27 cellular contexts compared by ENCODE assay signal in genomic region chr14:31766315-31766892, GRCh38.
"Had no signal": no experiment of that assay in that cellular context is flagged by ENCODE, and none has a peak within 500 bp of the region (broad histone marks: within the 10 kb centered on the region; RNA-seq: fewer than 3 reads in every experiment).

No MANE protein-coding gene starts in this region.

- H3K27ac ChIP-seq: stomach, suprapubic skin, testis, thoracic aorta, thyroid gland, tibial artery, tibial nerve, transverse colon, upper lobe of left lung, upper lobe of right lung, uterus, vagina had no signal

- H3K9me3 ChIP-seq: stomach, suprapubic skin, testis, thoracic aorta, thyroid gland, tibial artery, tibial nerve, transverse colon, upper lobe of left lung, upper lobe of right lung, uterus, vagina had no signal

- H3K36me3 ChIP-seq: stomach, suprapubic skin, thoracic aorta, thyroid gland, tibial artery, tibial nerve, transverse colon, upper lobe of left lung, upper lobe of right lung, uterus, vagina had no signal

- H3K4me3 ChIP-seq: stomach, suprapubic skin, testis, thoracic aorta, thyroid gland, tibial artery, tibial nerve, transverse colon, upper lobe of left lung, upper lobe of right lung, uterus, vagina had no signal

- H3K4me1 ChIP-seq: stomach, suprapubic skin, thyroid gland, tibial artery, upper lobe of left lung, upper lobe of right lung, uterus, vagina had no signal

- H3K27me3 ChIP-seq: stomach, suprapubic skin, testis, thyroid gland, tibial artery, tibial nerve, transverse colon, upper lobe of left lung, upper lobe of right lung, uterus, vagina had no signal

- FAIRE-seq: urothelium cell line had no signal

- ATAC-seq: stimulated activated effector memory CD8-positive, alpha-beta T cell treated with anti-CD3 and anti-CD28 coated beads, Interleukin-12 subunit alpha, Interleukin-12 subunit beta, amount 100 ng/mL, for 72 hours; stimulated activated memory B cell treated with anti-CD40 and anti-IgM and Interleukin-4, amounts not matched to agents 10 μg/mL and 1 μg/mL and 100 μg/mL, for 72 hours; stimulated activated naive B cell treated with anti-CD40 and anti-IgM and Interleukin-4, amounts not matched to agents 10 μg/mL and 1 μg/mL and 100 μg/mL, for 72 hours; stimulated activated naive CD8-positive, alpha-beta T cell treated with anti-CD3 and anti-CD28 coated beads, Interleukin-15, amount 100 ng/mL, for 72 hours; stimulated activated naive CD8-positive, alpha-beta T cell treated with anti-CD3 and anti-CD28 coated beads, Interleukin-15, Interleukin-2, amounts not matched to agents 100 U/mL and 50 U/mL, for 24 hours; upper lobe of right lung had no signal

- DNase-seq: stimulated activated CD4-positive, alpha-beta T cell treated with anti-CD3 and anti-CD28 coated beads, Interleukin-2, amount 100 ng/mL, for 48 hours; stimulated activated CD4-positive, alpha-beta T cell treated with anti-CD3 and anti-CD28 coated beads, Interleukin-4, amount 100 ng/mL, for 1 hour; stimulated activated CD4-positive, alpha-beta T cell treated with anti-CD3 and anti-CD28 coated beads, Interleukin-4, amount 100 ng/mL, for 24 hours; stimulated activated CD4-positive, alpha-beta T cell treated with anti-CD3 and anti-CD28 coated beads, Interleukin-4, amount 100 ng/mL, for 4 hours; stimulated activated CD8-positive, alpha-beta memory T cell treated with anti-CD3 and anti-CD28 coated beads, Interleukin-4, amount 100 ng/mL, for 48 hours; stimulated activated naive B cell treated with anti-CD40 and anti-IgM and Interleukin-4, amounts not matched to agents 10 μg/mL and 1 μg/mL and 100 μg/mL, for 72 hours; stimulated activated naive CD4-positive, alpha-beta T cell; stimulated activated naive CD4-positive, alpha-beta T cell treated with Interleukin-2 at 50 U/mL for 16 hours; stimulated activated naive CD8-positive, alpha-beta T cell treated with anti-CD3 and anti-CD28 coated beads, Interleukin-15, amount 100 ng/mL, for 72 hours; stimulated activated naive CD8-positive, alpha-beta T cell treated with anti-CD3 and anti-CD28 coated beads, Interleukin-15, Interleukin-2, amounts not matched to agents 100 U/mL and 50 U/mL, for 24 hours; stomach; substantia nigra; testis; thyroid gland; tibial artery; transverse colon; trophoblast cell; upper lobe of left lung; upper lobe of right lung; uterus had no signal
